25 cellular contexts compared by ENCODE assay signal in the genomic region with DNA sequence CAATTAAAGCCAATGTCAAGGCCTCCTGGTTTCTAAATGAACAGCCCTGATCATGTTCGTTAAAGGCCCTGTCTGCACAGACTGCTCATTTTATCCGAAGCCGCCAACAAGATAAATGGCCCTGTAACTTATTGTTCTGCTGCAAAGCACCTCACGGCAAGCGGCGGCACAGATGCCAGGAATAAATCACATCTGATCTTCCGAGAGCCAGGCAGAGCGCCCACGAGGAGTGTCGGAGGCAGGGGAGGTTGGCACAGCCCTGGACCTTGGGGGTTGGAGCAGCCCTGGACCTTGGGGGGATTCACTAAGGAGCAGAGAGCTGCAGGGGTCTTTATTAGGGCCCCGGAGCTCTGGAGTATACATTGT.
A peak's percentile ranks its signal among the peaks of the same experiment; 100 is the strongest.
DNase-seq lines count a peak whose midpoint lies in the region; ATAC-seq and TF ChIP-seq lines count a peak whose summit lies in the region.
"Had no signal": no experiment of that assay in that cellular context is flagged by ENCODE, and none has a peak within 500 bp of the region (broad histone marks: within the 10 kb centered on the region; RNA-seq: fewer than 3 reads in every experiment).

No MANE protein-coding gene starts in this region.

- intact Hi-C loops in body of pancreas (cut with DNase I) (no loop called here), thyroid gland (cut with DNase I) (no loop called here)

- H3K27ac ChIP-seq in body of pancreas (peak overlapping the region; percentile 37 to 74 (median 57)), thyroid gland (peak overlapping the region; percentile 51 to 86 (median 76))
- H3K27ac ChIP-seq: KMS-11, parathyroid adenoma had no signal

- TF ChIP-seq POLR2A in body of pancreas (IDR thresholded peaks at IDR 0.05) (no peak), thyroid gland (IDR thresholded peaks at IDR 0.05) (no peak)

- H3K4me1 ChIP-seq in body of pancreas (peaks cover 47% of the 10 kb centered on the region), thyroid gland (peaks cover 26 to 43% of the 10 kb centered on the region in 2 donors)

- H3K36me3 ChIP-seq in body of pancreas (replicated peaks in 1 of 2; ENCODE audit: insufficient read depth in 1 of 2, low read depth in 2 of 2): no peaks in the 10 kb centered on the region
- H3K36me3 ChIP-seq in thyroid gland: no peaks in the 10 kb centered on the region
- H3K36me3 ChIP-seq: ascending aorta had no signal

- DNase-seq in NCI-H748 (lab: John Stamatoyannopoulos, UW; ENCODE audit: unreplicated experiment) (peak; percentile 13), NCI-H748 treated with DMSO at 0.1 percent for 48 hours (lab: John Stamatoyannopoulos, UW) (no peak), body of pancreas (peak in 3 of 4 donors; percentile 49 to 56 (median 50)), neural crest cell (ENCODE audit: low read depth, low spot score) (no peak), thyroid gland (no peak), NOMO-1 treated with dmso at 0.1 percent for 144 hours (lab: John Stamatoyannopoulos, UW; ENCODE audit: unreplicated experiment) (no peak), NCI-H526 (lab: John Stamatoyannopoulos, UW) (no peak)
- DNase-seq: activated CD4-positive, alpha-beta T cell treated with anti-CD3 and anti-CD28 coated beads, Interleukin-2, amount 10 ng/mL, durations not matched to agents 24 days and 14 days; activated CD8-positive, alpha-beta memory T cell treated with anti-CD3 and anti-CD28 coated beads, Interleukin-2, amount 10 ng/mL, durations not matched to agents 7 days and 5 days; AML-193; COR-L47; DND-41; effector CD4-positive, alpha-beta T cell; erythroblast; kidney; NCI-H226; SK-N-SH; stimulated activated CD4-positive, alpha-beta T cell treated with anti-CD3 and anti-CD28 coated beads, Interleukin-2, amount 100 ng/mL, for 24 hours had no signal

- H3K4me3 Mint-ChIP-seq in neural crest cell: no peak overlapping the region
- H3K4me3 Mint-ChIP-seq: activated CD4-positive, alpha-beta T cell treated with anti-CD3 and anti-CD28 coated beads, Interleukin-2, amount 10 ng/mL, durations not matched to agents 24 days and 14 days; activated CD8-positive, alpha-beta memory T cell treated with anti-CD3 and anti-CD28 coated beads, Interleukin-2, amount 10 ng/mL, durations not matched to agents 7 days and 5 days; activated naive CD4-positive, alpha-beta T cell treated with anti-CD3 and anti-CD28 coated beads, Interleukin-2, amount 50 U/mL, for 24 hours; stimulated activated effector memory CD8-positive, alpha-beta T cell treated with anti-CD3 and anti-CD28 coated beads, Interleukin-12 subunit alpha, Interleukin-12 subunit beta, amount 100 ng/mL, for 72 hours had no signal

- H3K9me3 ChIP-seq in body of pancreas (no peaks in the 10 kb centered on the region), thyroid gland (no peaks in the 10 kb centered on the region)
- H3K9me3 ChIP-seq: ascending aorta, SK-N-SH had no signal

- H3K36me3 Mint-ChIP-seq in neural crest cell (ENCODE audit: low read depth): peaks cover 5% of the 10 kb centered on the region
- H3K36me3 Mint-ChIP-seq: stimulated activated effector memory CD8-positive, alpha-beta T cell treated with anti-CD3 and anti-CD28 coated beads, Interleukin-12 subunit alpha, Interleukin-12 subunit beta, amount 100 ng/mL, for 72 hours had no signal

- H3K9me3 Mint-ChIP-seq in neural crest cell: peaks cover 11% of the 10 kb centered on the region
- H3K9me3 Mint-ChIP-seq: activated naive CD4-positive, alpha-beta T cell treated with anti-CD3 and anti-CD28 coated beads, Interleukin-2, amount 50 U/mL, for 24 hours had no signal

- no peak for TF ChIP-seq CTCF in body of pancreas (IDR thresholded peaks at IDR 0.05)
- no peak for TF ChIP-seq CTCF in neural crest cell (conservative IDR thresholded peaks at IDR 0.05)
- no peak for TF ChIP-seq CTCF in thyroid gland (IDR thresholded peaks at IDR 0.05)

- H3K27me3 Mint-ChIP-seq in neural crest cell (ENCODE audit: low read depth): peaks cover 13% of the 10 kb centered on the region

- H3K27me3 ChIP-seq in body of pancreas (no peaks in the 10 kb centered on the region), thyroid gland (no peaks in the 10 kb centered on the region)
- H3K27me3 ChIP-seq: ascending aorta had no signal

- no peak overlapping the region for H3K4me3 ChIP-seq in body of pancreas
- no peak overlapping the region for H3K4me3 ChIP-seq in thyroid gland (replicated peaks in 1 of 3)
- H3K4me3 ChIP-seq: ascending aorta, GM12878 had no signal

- 59 to 72% methylated on average over 11 of the region's 11 CpGs for WGBS in body of pancreas, 2 donors
- WGBS in thyroid gland, 2 donors: 95 to 96% methylated on average over 11 of the region's 11 CpGs

- H3K27ac Mint-ChIP-seq in neural crest cell (ENCODE audit: unreplicated experiment): peak overlapping the region; percentile 81
- H3K27ac Mint-ChIP-seq: activated CD4-positive, alpha-beta T cell treated with anti-CD3 and anti-CD28 coated beads, Interleukin-2, amount 10 ng/mL, durations not matched to agents 24 days and 14 days; activated CD8-positive, alpha-beta memory T cell treated with anti-CD3 and anti-CD28 coated beads, Interleukin-2, amount 10 ng/mL, durations not matched to agents 7 days and 5 days; activated naive CD4-positive, alpha-beta T cell treated with anti-CD3 and anti-CD28 coated beads, Interleukin-2, amount 50 U/mL, for 24 hours; stimulated activated effector memory CD8-positive, alpha-beta T cell treated with anti-CD3 and anti-CD28 coated beads, Interleukin-12 subunit alpha, Interleukin-12 subunit beta, amount 100 ng/mL, for 72 hours had no signal

- ATAC-seq in body of pancreas (peak; percentile 36), GM18861 (IDR thresholded peaks at IDR 0.05; ENCODE audit: unreplicated experiment) (no peak)
- ATAC-seq: activated CD8-positive, alpha-beta memory T cell treated with anti-CD3 and anti-CD28 coated beads, Interleukin-2, amount 10 ng/mL, durations not matched to agents 7 days and 5 days; GM12878; stimulated activated effector memory CD8-positive, alpha-beta T cell treated with anti-CD3 and anti-CD28 coated beads, Interleukin-12 subunit alpha, Interleukin-12 subunit beta, amount 100 ng/mL, for 72 hours had no signal

- peaks cover 58% of the 10 kb centered on the region for H3K4me1 Mint-ChIP-seq in neural crest cell

Comparison
In these comparisons a context has a peak if more than half of its experiments do, and no peak if none do; other contexts are left out.
1. DNase-seq: peak in NCI-H748 (single experiment) and body of pancreas (3 of 4); none in NCI-H748 treated with DMSO at 0.1 percent for 48 hours (single experiment), neural crest cell (single experiment), thyroid gland (0 of 2), NOMO-1 treated with dmso at 0.1 percent for 144 hours (single experiment) and NCI-H526 (0 of 2).